Comparison of ENCODE assay signal across 8 cellular contexts in genomic region chrX:1246816-1247215, GRCh38. TPM values are rescaled to one million over a fixed set of nuclear protein-coding genes. Genes with fewer than 3 reads are reported as not detected.
DNase-seq lines count a peak whose midpoint lies in the region; ATAC-seq, FAIRE-seq and TF ChIP-seq lines count a peak whose summit lies in the region.

No MANE protein-coding gene starts in this region.

- no peaks in the 10 kb centered on the region for H3K36me3 Mint-ChIP-seq in osteocyte (ENCODE audit: unreplicated experiment)

- H3K4me3 ChIP-seq in fibroblast of pulmonary artery (replicated peaks; ENCODE audit: low read depth, low read length), result no peak overlapping the region
- no peak overlapping the region for H3K4me3 ChIP-seq in tibial artery

- DNase-seq in G401 (ENCODE audit: low spot score) (peak; percentile 46), RCC 7860 (ENCODE audit: low spot score) (peak; percentile 22), fibroblast of pulmonary artery (ENCODE audit: low read depth) (peak; percentile 41), osteocyte (ENCODE audit: extremely low spot score, unreplicated experiment) (peak; percentile 92), tibial artery (peak; percentile 66 to 74)
- DNase-seq in activated T-cell treated with anti-CD3 and anti-CD28 coated beads, Interleukin-2, amount 50 U/mL, for 48 hours, result peak; percentile 94 to 99

- no peak for FAIRE-seq in RCC 7860 (lab: Jason Lieb, UNC)

- peak; percentile 45 for ATAC-seq in HG02884 (IDR thresholded peaks at IDR 0.05; ENCODE audit: unreplicated experiment)
- ATAC-seq in GM21381 (IDR thresholded peaks at IDR 0.05; ENCODE audit: unreplicated experiment), result no peak

- H3K9me3 ChIP-seq in tibial artery, result no peaks in the 10 kb centered on the region

- no peaks in the 10 kb centered on the region for H3K36me3 ChIP-seq in tibial artery

- peaks cover 25% of the 10 kb centered on the region for H3K4me1 Mint-ChIP-seq in osteocyte (ENCODE audit: unreplicated experiment)

- in situ Hi-C loops in G401 (cut with HindIII; ENCODE audit: low sequenced_read_pairs), result no loop called here

- intact Hi-C loops in tibial artery (cut with DNase I; ENCODE audit: low total_unique reads), result no loop called here

- TF ChIP-seq CTCF in fibroblast of pulmonary artery (IDR thresholded peaks at IDR 0.05; ENCODE audit: low read length, missing control alignments), result peak; percentile 54
- TF ChIP-seq CTCF in osteocyte (IDR thresholded peaks at IDR 0.05), result peak; percentile 84
- peak; percentile 62 to 76 for TF ChIP-seq CTCF in tibial artery (IDR thresholded peaks at IDR 0.05)

- H3K27me3 ChIP-seq in tibial artery, result peaks cover 0 to 26% of the 10 kb centered on the region in 2 donors

- no peak overlapping the region for H3K27ac Mint-ChIP-seq in osteocyte (ENCODE audit: unreplicated experiment)

- peaks cover 0 to 15% (median 12%) of the 10 kb centered on the region in 4 donors for H3K4me1 ChIP-seq in tibial artery

- H3K27me3 Mint-ChIP-seq in osteocyte (ENCODE audit: unreplicated experiment), result no peaks in the 10 kb centered on the region

- no peak overlapping the region for H3K27ac ChIP-seq in tibial artery

- H3K4me3 Mint-ChIP-seq in osteocyte (ENCODE audit: unreplicated experiment), result no peak overlapping the region

- H3K9me3 Mint-ChIP-seq in osteocyte (ENCODE audit: unreplicated experiment), result no peaks in the 10 kb centered on the region

RNA-seq across cellular contexts. Expression of gene CSF2RA, which starts 21.8 kb away (rescaled TPM):
- total RNA-seq in G401 (2014; rRNA removed; shearing (Covaris generic)), result 5.6 and 18.3 TPM in 2 replicates
- not detected in 2 replicates for total RNA-seq in osteocyte

RNA-seq across cellular contexts. Expression of gene CRLF2, which starts 34.4 kb away (rescaled TPM):
- total RNA-seq in G401 (2014; rRNA removed; shearing (Covaris generic)), result not detected in 2 replicates
- total RNA-seq in osteocyte, result not detected in 2 replicates

Comparison
In these comparisons a context has a peak if more than half of its experiments do, and no peak if none do; other contexts are left out.
1. DNase-seq: peak in every context shown above with its lines; median percentile 96 in activated T-cell treated with anti-CD3 and anti-CD28 coated beads, Interleukin-2, amount 50 U/mL, for 48 hours; 92 in osteocyte; 70 in tibial artery; 46 in G401; 41 in fibroblast of pulmonary artery; 22 in RCC 7860.